In the genomic region with DNA sequence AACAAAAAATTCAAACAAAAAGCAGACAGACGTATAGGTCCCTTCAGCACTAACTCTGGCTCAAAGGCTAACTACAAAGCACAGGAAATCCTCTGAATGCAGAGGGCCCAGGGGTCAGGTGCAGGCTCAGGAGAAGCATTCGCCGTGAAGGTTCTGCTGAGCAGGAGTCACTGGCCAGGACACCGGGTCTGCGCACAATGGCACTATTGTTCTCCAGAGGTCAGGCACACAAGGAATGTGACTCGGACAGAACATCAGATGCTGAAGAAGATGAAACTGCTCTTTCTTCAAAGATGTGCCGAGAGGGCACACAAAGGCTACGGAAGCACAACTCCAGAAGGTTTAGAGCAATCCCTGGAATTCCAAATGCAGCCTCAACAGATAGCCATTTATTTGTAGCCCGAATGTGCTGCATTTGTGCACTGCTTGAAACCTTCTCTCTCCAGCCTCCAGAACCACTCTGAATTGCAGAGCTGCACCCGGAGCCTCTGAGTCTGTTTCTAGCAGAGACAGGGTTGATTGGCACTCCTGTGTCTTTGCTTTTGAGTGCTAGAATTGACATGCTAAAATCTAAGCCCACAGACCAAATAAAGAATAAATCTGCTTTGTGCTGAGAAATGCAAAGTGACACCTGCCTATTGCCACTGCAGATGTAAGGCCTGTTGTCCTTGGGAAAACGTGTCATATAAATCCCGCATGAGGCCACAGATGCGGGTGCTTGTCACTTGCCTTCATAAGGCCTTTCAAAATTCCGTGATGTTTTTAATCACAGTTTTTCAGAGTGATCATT, we compare ENCODE assay signal across 1 cellular context.
TF ChIP-seq lines count a peak whose summit lies in the region.

No MANE protein-coding gene starts in this region.

TF ChIP-seq in WTC11, 78 proteins besides CTCF, POLR2A, EP300 and RAD21 (continued from another document):
- no peak for TF ChIP-seq ZNF396 (CRISPR knock-in tag; IDR thresholded peaks at IDR 0.05; ENCODE audit: borderline replicate concordance)
- TF ChIP-seq SMAD4 (CRISPR knock-in tag; IDR thresholded peaks at IDR 0.05) = no peak
- no peak for TF ChIP-seq ESRRA (CRISPR knock-in tag; IDR thresholded peaks at IDR 0.05; ENCODE audit: borderline replicate concordance)
- TF ChIP-seq HMGA2 (CRISPR knock-in tag; IDR thresholded peaks at IDR 0.05) = peak; percentile 32; the same call in 1 of the 2 replicates
- TF ChIP-seq JUN (CRISPR knock-in tag; IDR thresholded peaks at IDR 0.05) = no peak
- TF ChIP-seq, protein P1, sequence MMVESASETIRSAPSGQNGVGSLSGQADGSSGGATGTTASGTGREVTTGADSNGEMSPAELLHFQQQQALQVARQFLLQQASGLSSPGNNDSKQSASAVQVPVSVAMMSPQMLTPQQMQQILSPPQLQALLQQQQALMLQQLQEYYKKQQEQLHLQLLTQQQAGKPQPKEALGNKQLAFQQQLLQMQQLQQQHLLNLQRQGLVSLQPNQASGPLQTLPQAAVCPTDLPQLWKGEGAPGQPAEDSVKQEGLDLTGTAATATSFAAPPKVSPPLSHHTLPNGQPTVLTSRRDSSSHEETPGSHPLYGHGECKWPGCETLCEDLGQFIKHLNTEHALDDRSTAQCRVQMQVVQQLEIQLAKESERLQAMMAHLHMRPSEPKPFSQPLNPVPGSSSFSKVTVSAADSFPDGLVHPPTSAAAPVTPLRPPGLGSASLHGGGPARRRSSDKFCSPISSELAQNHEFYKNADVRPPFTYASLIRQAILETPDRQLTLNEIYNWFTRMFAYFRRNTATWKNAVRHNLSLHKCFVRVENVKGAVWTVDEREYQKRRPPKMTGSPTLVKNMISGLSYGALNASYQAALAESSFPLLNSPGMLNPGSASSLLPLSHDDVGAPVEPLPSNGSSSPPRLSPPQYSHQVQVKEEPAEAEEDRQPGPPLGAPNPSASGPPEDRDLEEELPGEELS (CRISPR knock-in tag; IDR thresholded peaks at IDR 0.05) = 0 out of 2 replicates have a peak, but pooled peaks have one; percentile 49
- TF ChIP-seq ZNF232 (CRISPR knock-in tag; IDR thresholded peaks at IDR 0.05) = no peak
- no peak for TF ChIP-seq FOXK1 (CRISPR knock-in tag; IDR thresholded peaks at IDR 0.05)
- TF ChIP-seq FOXJ3 (CRISPR knock-in tag; IDR thresholded peaks at IDR 0.05; ENCODE audit: borderline replicate concordance) = no peak
